In genomic region chr5:124980174-124980941, GRCh38 we compare ENCODE assay signal across 8 cellular contexts.
DNase-seq lines count a peak whose midpoint lies in the region; ATAC-seq and TF ChIP-seq lines count a peak whose summit lies in the region.

No MANE protein-coding gene starts in this region.

- H3K36me3 Mint-ChIP-seq in type B pancreatic cell = peaks cover 14% of the 10 kb centered on the region
- no peaks in the 10 kb centered on the region for H3K36me3 Mint-ChIP-seq in effector memory CD8-positive, alpha-beta T cell (ENCODE audit: insufficient read depth)
- no peaks in the 10 kb centered on the region for H3K36me3 Mint-ChIP-seq in CD4-positive, alpha-beta memory T cell

- H3K18ac ChIP-seq in trophoblast cell (ENCODE audit: low read length) = no peak overlapping the region

- no peak overlapping the region for H2BK120ac ChIP-seq in trophoblast cell (ENCODE audit: insufficient read depth, low read length, poor library complexity)

- H2AK5ac ChIP-seq in trophoblast cell (ENCODE audit: low read length) = no peak overlapping the region

- H3K4ac ChIP-seq in trophoblast cell (ENCODE audit: low read depth, low read length) = no peak overlapping the region

- no peak overlapping the region for H4K12ac ChIP-seq in trophoblast cell (ENCODE audit: low read depth, low read length)

- DNase-seq in NCI-H2227 treated with DMSO at 0.1 percent for 48 hours (lab: John Stamatoyannopoulos, UW) (peak; percentile 57), NCI-H2227 (lab: John Stamatoyannopoulos, UW; ENCODE audit: unreplicated experiment) (no peak), type B pancreatic cell (ENCODE audit: extremely low spot score, unreplicated experiment) (no peak), trophoblast cell (no peak)
- no peak for DNase-seq in effector memory CD8-positive, alpha-beta T cell
- no peak for DNase-seq in CD4-positive, alpha-beta memory T cell

- no peaks in the 10 kb centered on the region for H3K36me3 ChIP-seq in CD4-positive, alpha-beta memory T cell (ENCODE audit: insufficient read depth, low read length)
- H3K36me3 ChIP-seq in trophoblast cell (ENCODE audit: control insufficient read depth in 1 of 2, insufficient read depth in 2 of 2, low read length in 2 of 2) = no peaks in the 10 kb centered on the region

- H3K79me1 ChIP-seq in trophoblast cell (ENCODE audit: low read length) = no peaks in the 10 kb centered on the region

- H3K27me3 ChIP-seq in CD4-positive, alpha-beta memory T cell (ENCODE audit: insufficient read depth, low read length) = no peaks in the 10 kb centered on the region
- no peaks in the 10 kb centered on the region for H3K27me3 ChIP-seq in trophoblast cell (ENCODE audit: insufficient read depth, low read length)

- TF ChIP-seq CTCF in VCaP (conservative IDR thresholded peaks at IDR 0.05) (no peak), type B pancreatic cell (conservative IDR thresholded peaks at IDR 0.05) (no peak)

- intact Hi-C loops in CD4-positive, alpha-beta memory T cell (cut with micrococcal nuclease) = no loop called here

- ATAC-seq in HG03159 (IDR thresholded peaks at IDR 0.05; ENCODE audit: unreplicated experiment) = peak; percentile 90
- no peak for ATAC-seq in effector memory CD8-positive, alpha-beta T cell (replicated peaks)

- CTCF ChIA-PET in CD4-positive, alpha-beta memory T cell (lab: Charles Lee; ENCODE audit: partially characterized antibody) = no interaction called here

- H2BK12ac ChIP-seq in trophoblast cell (ENCODE audit: low read length) = no peak overlapping the region

- H3K9ac ChIP-seq in trophoblast cell (ENCODE audit: low read length) = no peak overlapping the region

- no peak overlapping the region for H3K23ac ChIP-seq in trophoblast cell (ENCODE audit: low read length)

- no peaks in the 10 kb centered on the region for H3K79me2 ChIP-seq in trophoblast cell (ENCODE audit: control insufficient read depth, insufficient read depth, low read length, poor library complexity)

- peak overlapping the region; percentile 70 for H3K27ac Mint-ChIP-seq in type B pancreatic cell
- no peak overlapping the region for H3K27ac Mint-ChIP-seq in effector memory CD8-positive, alpha-beta T cell
- H3K27ac Mint-ChIP-seq in CD4-positive, alpha-beta memory T cell = no peak overlapping the region

- no CpG with 5 or more reads among the region's 8 CpGs for WGBS in trophoblast cell (ENCODE audit: extremely low coverage, insufficient coverage, insufficient read length)

- H4K8ac ChIP-seq in trophoblast cell (ENCODE audit: low read depth, low read length) = no peak overlapping the region

- H3K9me3 Mint-ChIP-seq in type B pancreatic cell = peaks cover 12% of the 10 kb centered on the region
- peaks cover 3 to 10% of the 10 kb centered on the region in 2 donors for H3K9me3 Mint-ChIP-seq in effector memory CD8-positive, alpha-beta T cell
- peaks cover 0 to 19% (median 5%) of the 10 kb centered on the region in 8 donors for H3K9me3 Mint-ChIP-seq in CD4-positive, alpha-beta memory T cell

- H3K4me1 ChIP-seq in CD4-positive, alpha-beta memory T cell (ENCODE audit: insufficient read depth, low read length) = no peaks in the 10 kb centered on the region
- H3K4me1 ChIP-seq in trophoblast cell (ENCODE audit: control insufficient read depth in 1 of 2, insufficient read depth in 2 of 2, low read length in 2 of 2) = no peaks in the 10 kb centered on the region

- peak overlapping the region; percentile 46 for H3K4me3 Mint-ChIP-seq in type B pancreatic cell
- H3K4me3 Mint-ChIP-seq in effector memory CD8-positive, alpha-beta T cell = no peak overlapping the region
- H3K4me3 Mint-ChIP-seq in CD4-positive, alpha-beta memory T cell = no peak overlapping the region

- POLR2A ChIA-PET in CD4-positive, alpha-beta memory T cell (lab: Charles Lee; ENCODE audit: partially characterized antibody) = no interaction called here

- H3K9me3 ChIP-seq in CD4-positive, alpha-beta memory T cell (ENCODE audit: control insufficient read depth in 1 of 2, low read length in 2 of 2) = no peaks in the 10 kb centered on the region
- H3K9me3 ChIP-seq in trophoblast cell (ENCODE audit: insufficient read depth, low read depth, low read length) = peaks cover 17% of the 10 kb centered on the region

- H3K27ac ChIP-seq in VCaP = peak overlapping the region; percentile 57
- no peak overlapping the region for H3K27ac ChIP-seq in CD4-positive, alpha-beta memory T cell (ENCODE audit: low read depth, low read length)
- no peak overlapping the region for H3K27ac ChIP-seq in trophoblast cell (ENCODE audit: low read depth, low read length)

- H3K4me1 Mint-ChIP-seq in type B pancreatic cell (ENCODE audit: unreplicated experiment) = peaks cover 34% of the 10 kb centered on the region
- no peaks in the 10 kb centered on the region for H3K4me1 Mint-ChIP-seq in effector memory CD8-positive, alpha-beta T cell (ENCODE audit: low read depth in 2 of 2)
- H3K4me1 Mint-ChIP-seq in CD4-positive, alpha-beta memory T cell = no peaks in the 10 kb centered on the region

- H2AFZ ChIP-seq in trophoblast cell (ENCODE audit: insufficient read depth, low read length, poor library complexity) = no peak overlapping the region

- H4K91ac ChIP-seq in trophoblast cell (ENCODE audit: low read depth, low read length) = no peak overlapping the region

- H3K4me2 ChIP-seq in trophoblast cell (ENCODE audit: low read length) = no peak overlapping the region

- no peak overlapping the region for H3K14ac ChIP-seq in trophoblast cell (ENCODE audit: low read length)

- no peak overlapping the region for H3K4me3 ChIP-seq in CD4-positive, alpha-beta memory T cell (ENCODE audit: low read length in 2 of 2)
- no peak overlapping the region for H3K4me3 ChIP-seq in trophoblast cell (ENCODE audit: low read depth, low read length)

- H3K27me3 Mint-ChIP-seq in type B pancreatic cell = peaks cover 7% of the 10 kb centered on the region
- no peaks in the 10 kb centered on the region for H3K27me3 Mint-ChIP-seq in effector memory CD8-positive, alpha-beta T cell
- no peaks in the 10 kb centered on the region for H3K27me3 Mint-ChIP-seq in CD4-positive, alpha-beta memory T cell

- H2BK5ac ChIP-seq in trophoblast cell (ENCODE audit: low read depth, low read length, poor library complexity) = no peak overlapping the region
